15 cellular contexts compared by ENCODE assay signal in genomic region chr3:87805670-87806069, GRCh38. TPM values are rescaled to one million over a fixed set of nuclear protein-coding genes. Genes with fewer than 3 reads are reported as not detected.
DNase-seq lines count a peak whose midpoint lies in the region; ATAC-seq and TF ChIP-seq lines count a peak whose summit lies in the region.
"Had no signal": no experiment of that assay in that cellular context is flagged by ENCODE, and none has a peak within 500 bp of the region (broad histone marks: within the 10 kb centered on the region; RNA-seq: fewer than 3 reads in every experiment).

No MANE protein-coding gene starts in this region.

- intact Hi-C loops in CD14-positive monocyte (cut with micrococcal nuclease) = no loop called here

- no peak overlapping the region for H3K27ac Mint-ChIP-seq in CD14-positive monocyte
- H3K27ac Mint-ChIP-seq: dendritic cell treated with granulocyte-macrophage colony-stimulating factor and Interleukin-4, amounts not matched to agents 40 ng/mL and 50 ng/mL, for 4 days had no signal

- H3K4me3 Mint-ChIP-seq in CD14-positive monocyte = no peak overlapping the region
- H3K4me3 Mint-ChIP-seq: dendritic cell treated with granulocyte-macrophage colony-stimulating factor and Interleukin-4, amounts not matched to agents 40 ng/mL and 50 ng/mL, for 4 days had no signal

- no peak for DNase-seq in NCI-H187 treated with DMSO at 0.1 percent for 48 hours (lab: John Stamatoyannopoulos, UW)
- no peak for DNase-seq in NOMO-1 (lab: John Stamatoyannopoulos, UW; ENCODE audit: unreplicated experiment in 2 of 2)
- DNase-seq in pons (ENCODE audit: low spot score) = no peak
- no peak for DNase-seq in CD14-positive monocyte (ENCODE audit: low spot score)
- DNase-seq: activated gamma-delta T cell treated with Interleukin-2 at 50 U/mL for 16 hours, IMR-90, naive B cell, NCI-H1092 treated with DMSO at 0.1 percent for 48 hours, NCI-H226, SK-N-SH had no signal

- H3K4me1 Mint-ChIP-seq in CD14-positive monocyte = peaks cover 20% of the 10 kb centered on the region

- no peaks in the 10 kb centered on the region for H3K36me3 Mint-ChIP-seq in CD14-positive monocyte
- H3K36me3 Mint-ChIP-seq: naive B cell had no signal

- TF ChIP-seq CTCF in CD14-positive monocyte (IDR thresholded peaks at IDR 0.05) = no peak

- H3K9me3 Mint-ChIP-seq in CD14-positive monocyte = peaks cover 0 to 3% (median 0%) of the 10 kb centered on the region in 7 donors
- H3K9me3 Mint-ChIP-seq: dendritic cell treated with granulocyte-macrophage colony-stimulating factor and Interleukin-4, amounts not matched to agents 40 ng/mL and 50 ng/mL, for 4 days; naive B cell had no signal

- peak; percentile 99 for ATAC-seq in GM18861 (IDR thresholded peaks at IDR 0.05; ENCODE audit: unreplicated experiment)
- peak; percentile 95 for ATAC-seq in GM21447 (IDR thresholded peaks at IDR 0.05; ENCODE audit: unreplicated experiment)
- peak; percentile 93 for ATAC-seq in HG02938 (IDR thresholded peaks at IDR 0.05; ENCODE audit: unreplicated experiment)
- peak; percentile 84 for ATAC-seq in HG03460 (IDR thresholded peaks at IDR 0.05; ENCODE audit: unreplicated experiment)

- H3K27me3 Mint-ChIP-seq in CD14-positive monocyte (ENCODE audit: low read depth in 3 of 3) = peaks cover 0 to 5% (median 2%) of the 10 kb centered on the region in 3 donors
- H3K27me3 Mint-ChIP-seq: dendritic cell treated with granulocyte-macrophage colony-stimulating factor and Interleukin-4, amounts not matched to agents 40 ng/mL and 50 ng/mL, for 4 days had no signal

RNA-seq across cellular contexts. Expression of gene HTR1F, which starts 13.2 kb away (rescaled TPM):
- not detected for polyA plus RNA-seq in CD14-positive monocyte
- polyA plus RNA-seq: IMR-90, SK-N-SH had no signal
